18 cellular contexts compared by ENCODE assay signal in genomic region chr7:74069790-74070618, GRCh38. TPM values are rescaled to one million over a fixed set of nuclear protein-coding genes. Genes with fewer than 3 reads are reported as not detected.
DNase-seq lines count a peak whose midpoint lies in the region; ATAC-seq and TF ChIP-seq lines count a peak whose summit lies in the region.
"Had no signal": no experiment of that assay in that cellular context is flagged by ENCODE, and none has a peak within 500 bp of the region (broad histone marks: within the 10 kb centered on the region; RNA-seq: fewer than 3 reads in every experiment).

No MANE protein-coding gene starts in this region.

- POLR2A ChIA-PET in SK-N-SH (lab: Yijun Ruan, JAX) = no interaction called here

- no peak for TF ChIP-seq EP300 in SK-N-SH (IDR thresholded peaks at IDR 0.05; ENCODE audit: borderline replicate concordance in 1 of 2, low read depth in 1 of 2, low read length in 1 of 2)

- no peaks in the 10 kb centered on the region for H3K27me3 ChIP-seq in SK-N-SH (ENCODE audit: insufficient read depth)
- H3K27me3 ChIP-seq in osteoblast (ENCODE audit: insufficient read depth, low read length) = no peaks in the 10 kb centered on the region
- H3K27me3 ChIP-seq: BE2C had no signal

- no peaks in the 10 kb centered on the region for H4K20me1 ChIP-seq in SK-N-SH (ENCODE audit: insufficient read depth)
- no peaks in the 10 kb centered on the region for H4K20me1 ChIP-seq in osteoblast (ENCODE audit: insufficient read depth, low read length)

- no peak for ATAC-seq in SK-N-SH treated with all-trans-retinoic acid at 6 μM for 48 hours
- ATAC-seq in HG02938 (IDR thresholded peaks at IDR 0.05; ENCODE audit: unreplicated experiment) = no peak

- no peaks in the 10 kb centered on the region for H3K9me3 ChIP-seq in SK-N-SH
- H3K9me3 ChIP-seq in osteoblast (ENCODE audit: low read depth, low read length) = no peaks in the 10 kb centered on the region
- H3K9me3 ChIP-seq: BE2C had no signal

- WGBS in SK-N-SH (ENCODE audit: low lambda C conversion rate) = 84% methylated on average over 11 of the region's 11 CpGs

- CTCF ChIA-PET in SK-N-SH (lab: Yijun Ruan, JAX) = interaction anchor here (0.7 to 7.4 kb wide), 9 partner anchors 10 to 332 kb away, joined by 3 to 54 read pairs (median 7); partner anchors contain the start of gene LIMK1

- H3K27me3 Mint-ChIP-seq in chondrocyte (ENCODE audit: low read depth) = no peaks in the 10 kb centered on the region
- peaks cover 23% of the 10 kb centered on the region for H3K27me3 Mint-ChIP-seq in nephron progenitor cell (ENCODE audit: low read depth, poor library complexity)
- H3K27me3 Mint-ChIP-seq in CD14-positive monocyte (ENCODE audit: low read depth in 3 of 3) = peaks cover 0 to 5% (median 0%) of the 10 kb centered on the region in 3 donors
- H3K27me3 Mint-ChIP-seq: CD4-positive, alpha-beta memory T cell had no signal

- no peak for TF ChIP-seq RAD21 in SK-N-SH (IDR thresholded peaks at IDR 0.05; ENCODE audit: low read length)

- H2AFZ ChIP-seq in SK-N-SH (ENCODE audit: low read depth) (peak overlapping the region; percentile 65), osteoblast (ENCODE audit: low read length) (peak overlapping the region; percentile 15)

- H3K4me2 ChIP-seq in SK-N-SH (no peak overlapping the region), osteoblast (ENCODE audit: insufficient read depth, low read length) (no peak overlapping the region)

- intact Hi-C loops in CD14-positive monocyte (cut with micrococcal nuclease) = loop anchor here (2.0 to 10.0 kb wide), 4 partner anchors 112 to 332 kb away; partner anchors contain the start of gene CLIP2 (in 1 of the 2)

- H3K36me3 Mint-ChIP-seq in chondrocyte (ENCODE audit: low read depth) (peaks cover 20% of the 10 kb centered on the region), nephron progenitor cell (ENCODE audit: low read depth) (no peaks in the 10 kb centered on the region), CD14-positive monocyte (no peaks in the 10 kb centered on the region)
- H3K36me3 Mint-ChIP-seq: CD4-positive, alpha-beta memory T cell had no signal

- DNase-seq in SK-N-SH (no peak), chondrocyte (ENCODE audit: low spot score) (no peak), osteoblast (ENCODE audit: insufficient read length, low spot score, missing footprints) (peak; percentile 85), nephron progenitor cell (no peak), CD14-positive monocyte (ENCODE audit: low spot score) (no peak), DMS153 (lab: John Stamatoyannopoulos, UW) (no peak)
- DNase-seq: BE2C; Calu3; CD4-positive, alpha-beta memory T cell; NCI-H1105; NCI-H1694 treated with DMSO at 0.1 percent for 48 hours; NCI-H226; NCI-H524 treated with DMSO at 0.1 percent for 48 hours; Right ventricle myocardium superior had no signal

- H3K27ac Mint-ChIP-seq in chondrocyte (ENCODE audit: unreplicated experiment) (peak overlapping the region; percentile 84), nephron progenitor cell (no peak overlapping the region), CD14-positive monocyte (peak overlapping the region in 2 of 7 donors; percentile 46 to 58)

- peaks cover 10% of the 10 kb centered on the region for H3K4me1 Mint-ChIP-seq in chondrocyte (ENCODE audit: low read depth)
- H3K4me1 Mint-ChIP-seq in nephron progenitor cell = peaks cover 10% of the 10 kb centered on the region
- H3K4me1 Mint-ChIP-seq in CD14-positive monocyte = no peaks in the 10 kb centered on the region
- H3K4me1 Mint-ChIP-seq: CD4-positive, alpha-beta memory T cell had no signal

- H3K79me2 ChIP-seq in SK-N-SH (ENCODE audit: insufficient read depth) (no peaks in the 10 kb centered on the region), osteoblast (ENCODE audit: insufficient read depth, low read length) (no peaks in the 10 kb centered on the region)

- no peak overlapping the region for H3K9ac ChIP-seq in SK-N-SH

- H3F3A ChIP-seq in SK-N-SH (replicated peaks; ENCODE audit: insufficient read depth) = peaks cover 5% of the 10 kb centered on the region

- no peaks in the 10 kb centered on the region for H3K9me3 Mint-ChIP-seq in chondrocyte (ENCODE audit: low read depth)
- no peaks in the 10 kb centered on the region for H3K9me3 Mint-ChIP-seq in nephron progenitor cell
- peaks cover 0 to 5% (median 0%) of the 10 kb centered on the region in 7 donors for H3K9me3 Mint-ChIP-seq in CD14-positive monocyte
- H3K9me3 Mint-ChIP-seq: CD4-positive, alpha-beta memory T cell had no signal

- no peaks in the 10 kb centered on the region for H3K36me3 ChIP-seq in SK-N-SH (replicated peaks in 1 of 2; ENCODE audit: control insufficient read depth in 1 of 2, insufficient read depth in 2 of 2, low read length in 1 of 2)
- H3K36me3 ChIP-seq in osteoblast (ENCODE audit: insufficient read depth, low read length) = no peaks in the 10 kb centered on the region
- H3K36me3 ChIP-seq: BE2C had no signal

- no peaks in the 10 kb centered on the region for H3K9me2 ChIP-seq in SK-N-SH

- TF ChIP-seq CTCF in SK-N-SH (IDR thresholded peaks at IDR 0.05) = no peak
- TF ChIP-seq CTCF in chondrocyte (IDR thresholded peaks at IDR 0.05) = no peak
- TF ChIP-seq CTCF in osteoblast (IDR thresholded peaks at IDR 0.05; ENCODE audit: extremely low read depth, low read depth, low read length) = no peak
- no peak for TF ChIP-seq CTCF in nephron progenitor cell (IDR thresholded peaks at IDR 0.05)
- TF ChIP-seq CTCF in CD14-positive monocyte (IDR thresholded peaks at IDR 0.05) = no peak

- H3K4me3 Mint-ChIP-seq in chondrocyte (ENCODE audit: unreplicated experiment) = no peak overlapping the region
- H3K4me3 Mint-ChIP-seq in nephron progenitor cell = no peak overlapping the region
- no peak overlapping the region for H3K4me3 Mint-ChIP-seq in CD14-positive monocyte
- H3K4me3 Mint-ChIP-seq: CD4-positive, alpha-beta memory T cell had no signal

- no peak overlapping the region for H3K4me3 ChIP-seq in SK-N-SH (ENCODE audit: low read depth in 2 of 2, low read length in 1 of 2)
- no peak overlapping the region for H3K4me3 ChIP-seq in osteoblast (ENCODE audit: insufficient read depth, low read length)
- H3K4me3 ChIP-seq: SK-N-MC had no signal

- H3K4me1 ChIP-seq in SK-N-SH (ENCODE audit: control insufficient read depth in 1 of 2, insufficient read depth in 2 of 2, low read depth in 1 of 2, low read length in 1 of 2) = no peaks in the 10 kb centered on the region
- no peaks in the 10 kb centered on the region for H3K4me1 ChIP-seq in osteoblast (ENCODE audit: insufficient read depth, low read length)
- H3K4me1 ChIP-seq: BE2C had no signal

- no peak overlapping the region for H3K27ac ChIP-seq in SK-N-SH (ENCODE audit: low read depth in 2 of 2, low read length in 1 of 2)
- H3K27ac ChIP-seq in osteoblast (ENCODE audit: low read depth, low read length) = no peak overlapping the region
- H3K27ac ChIP-seq: SK-N-MC had no signal

TF ChIP-seq in SK-N-SH, 30 proteins besides CTCF, POLR2A, EP300 and RAD21 (continues in another document):
- TF ChIP-seq SMC3 (IDR thresholded peaks at IDR 0.05; ENCODE audit: low read depth, low read length) (no peak), NFIC (IDR thresholded peaks at IDR 0.05; ENCODE audit: borderline replicate concordance) (no peak), PBX3 (IDR thresholded peaks at IDR 0.05) (no peak)

TF ChIP-seq in SK-N-SH treated with all-trans-retinoic acid at 6 μM for 48 hours, 23 proteins besides CTCF, POLR2A, EP300 and RAD21 (continues in another document):
- TF ChIP-seq, protein P1, sequence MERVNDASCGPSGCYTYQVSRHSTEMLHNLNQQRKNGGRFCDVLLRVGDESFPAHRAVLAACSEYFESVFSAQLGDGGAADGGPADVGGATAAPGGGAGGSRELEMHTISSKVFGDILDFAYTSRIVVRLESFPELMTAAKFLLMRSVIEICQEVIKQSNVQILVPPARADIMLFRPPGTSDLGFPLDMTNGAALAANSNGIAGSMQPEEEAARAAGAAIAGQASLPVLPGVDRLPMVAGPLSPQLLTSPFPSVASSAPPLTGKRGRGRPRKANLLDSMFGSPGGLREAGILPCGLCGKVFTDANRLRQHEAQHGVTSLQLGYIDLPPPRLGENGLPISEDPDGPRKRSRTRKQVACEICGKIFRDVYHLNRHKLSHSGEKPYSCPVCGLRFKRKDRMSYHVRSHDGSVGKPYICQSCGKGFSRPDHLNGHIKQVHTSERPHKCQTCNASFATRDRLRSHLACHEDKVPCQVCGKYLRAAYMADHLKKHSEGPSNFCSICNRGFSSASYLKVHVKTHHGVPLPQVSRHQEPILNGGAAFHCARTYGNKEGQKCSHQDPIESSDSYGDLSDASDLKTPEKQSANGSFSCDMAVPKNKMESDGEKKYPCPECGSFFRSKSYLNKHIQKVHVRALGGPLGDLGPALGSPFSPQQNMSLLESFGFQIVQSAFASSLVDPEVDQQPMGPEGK (CRISPR knock-in tag; IDR thresholded peaks at IDR 0.05; ENCODE audit: borderline replicate concordance) = no peak
- TF ChIP-seq ZNF70 (CRISPR knock-in tag; IDR thresholded peaks at IDR 0.05) = no peak
- no peak for TF ChIP-seq GLIS3 (CRISPR knock-in tag; IDR thresholded peaks at IDR 0.05)
- TF ChIP-seq ZFP30 (CRISPR knock-in tag; IDR thresholded peaks at IDR 0.05) = no peak
- TF ChIP-seq ZFP3 (CRISPR knock-in tag; IDR thresholded peaks at IDR 0.05) = no peak
- no peak for TF ChIP-seq ZNF8 (CRISPR knock-in tag; IDR thresholded peaks at IDR 0.05)
- no peak for TF ChIP-seq ISL1 (CRISPR knock-in tag; IDR thresholded peaks at IDR 0.05)
- TF ChIP-seq, protein P2, sequence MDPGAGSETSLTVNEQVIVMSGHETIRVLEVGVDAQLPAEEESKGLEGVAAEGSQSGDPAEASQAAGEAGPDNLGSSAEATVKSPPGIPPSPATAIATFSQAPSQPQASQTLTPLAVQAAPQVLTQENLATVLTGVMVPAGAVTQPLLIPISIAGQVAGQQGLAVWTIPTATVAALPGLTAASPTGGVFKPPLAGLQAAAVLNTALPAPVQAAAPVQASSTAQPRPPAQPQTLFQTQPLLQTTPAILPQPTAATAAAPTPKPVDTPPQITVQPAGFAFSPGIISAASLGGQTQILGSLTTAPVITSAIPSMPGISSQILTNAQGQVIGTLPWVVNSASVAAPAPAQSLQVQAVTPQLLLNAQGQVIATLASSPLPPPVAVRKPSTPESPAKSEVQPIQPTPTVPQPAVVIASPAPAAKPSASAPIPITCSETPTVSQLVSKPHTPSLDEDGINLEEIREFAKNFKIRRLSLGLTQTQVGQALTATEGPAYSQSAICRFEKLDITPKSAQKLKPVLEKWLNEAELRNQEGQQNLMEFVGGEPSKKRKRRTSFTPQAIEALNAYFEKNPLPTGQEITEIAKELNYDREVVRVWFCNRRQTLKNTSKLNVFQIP (CRISPR knock-in tag; IDR thresholded peaks at IDR 0.05; ENCODE audit: borderline replicate concordance, low read depth) = no peak

RNA-seq across cellular contexts. Expression of gene LIMK1, which starts 13.6 kb away (rescaled TPM):
- 64.4 and 86.6 TPM in 2 replicates for polyA plus RNA-seq in SK-N-SH (2012; rRNA removed)
- polyA plus RNA-seq in SK-N-SH (2012; cell fraction: cytosol; rRNA removed) = 46.4 and 70.1 TPM in 2 replicates
- 118 and 178 TPM in 2 replicates for polyA plus RNA-seq in SK-N-SH (2012; cell fraction: nucleus; rRNA removed)
- total RNA-seq in chondrocyte = 39.1 to 46.5 TPM (median 41.5 TPM) in 3 replicates
- total RNA-seq in osteoblast = 46.7 and 48.9 TPM in 2 replicates
- 10 to 100 TPM; 12.6 to 13.9 TPM for polyA plus RNA-seq in CD14-positive monocyte

RNA-seq across cellular contexts. Expression of gene ELN, which starts 42.0 kb away (rescaled TPM):
- polyA plus RNA-seq in SK-N-SH (2012; rRNA removed) (8.9 and 12.5 TPM in 2 replicates), CD14-positive monocyte (not detected)
- polyA plus RNA-seq in SK-N-SH (2012; cell fraction: cytosol; rRNA removed) = 3.6 and 6.1 TPM in 2 replicates
- 10.6 and 13.4 TPM in 2 replicates for polyA plus RNA-seq in SK-N-SH (2012; cell fraction: nucleus; rRNA removed)
- total RNA-seq in chondrocyte (8,224 to 15,554 TPM (median 15,093 TPM) in 3 replicates), osteoblast (69.1 and 113 TPM in 2 replicates)
- total RNA-seq: CD4-positive, alpha-beta memory T cell; HT1080 had no signal
- polyA plus RNA-seq: CD4-positive, alpha-beta memory T cell had no signal

Comparison
In these comparisons a context has a peak if more than half of its experiments do, and no peak if none do; other contexts are left out.
1. RNA of gene ELN, which starts 42.0 kb away (total RNA-seq): 8,224 to 15,554 TPM in chondrocyte; 69.1 to 113 TPM in osteoblast; every median in the first group is over 10 times any median in the second.